5 cellular contexts compared by ENCODE assay signal in genomic region chr2:100987536-100987935, GRCh38.
"Had no signal": no experiment of that assay in that cellular context is flagged by ENCODE, and none has a peak within 500 bp of the region (broad histone marks: within the 10 kb centered on the region; RNA-seq: fewer than 3 reads in every experiment).

No MANE protein-coding gene starts in this region.

- H3K27me3 Mint-ChIP-seq: IgD-negative memory B cell had no signal

- H2AFZ ChIP-seq: GM23338 had no signal

- H3K4me3 Mint-ChIP-seq: GM23338, H9 had no signal

- H3K4me3 ChIP-seq: GM23338 had no signal

- H3K4me2 ChIP-seq: GM23338 had no signal

- H3K27ac Mint-ChIP-seq: GM23338, IgD-negative memory B cell had no signal

- H3K9me3 Mint-ChIP-seq: GM23338, H9 had no signal

- ATAC-seq: GM23338, HepG2 had no signal

- DNase-seq: H9, HCEC 1CT had no signal

- H3K36me3 Mint-ChIP-seq: IgD-negative memory B cell had no signal
